38 cellular contexts compared by ENCODE assay signal in genomic region chr4:188826393-188826792, GRCh38.
"Had no signal": no experiment of that assay in that cellular context is flagged by ENCODE, and none has a peak within 500 bp of the region (broad histone marks: within the 10 kb centered on the region; RNA-seq: fewer than 3 reads in every experiment).

No MANE protein-coding gene starts in this region.

- H3K27ac Mint-ChIP-seq: activated naive CD4-positive, alpha-beta T cell treated with anti-CD3 and anti-CD28 coated beads for 36 hours; activated naive CD4-positive, alpha-beta T cell treated with anti-CD3 and anti-CD28 coated beads, Interleukin-2, amount 10 ng/mL, durations not matched to agents 7 days and 5 days; activated naive CD4-positive, alpha-beta T cell treated with anti-CD3 and anti-CD28 coated beads, Interleukin-2, amount 50 U/mL, for 24 hours; activated naive CD4-positive, alpha-beta T cell treated with anti-CD3 and anti-CD28 coated beads, Interleukin-2, amount 50 U/mL, for 72 hours; activated naive CD8-positive, alpha-beta T cell; activated naive CD8-positive, alpha-beta T cell treated with anti-CD3 and anti-CD28 coated beads for 36 hours; activated naive CD8-positive, alpha-beta T cell treated with anti-CD3 and anti-CD28 coated beads, Interleukin-2, amount 10 ng/mL, durations not matched to agents 7 days and 5 days; activated naive CD8-positive, alpha-beta T cell treated with anti-CD3 and anti-CD28 coated beads, Interleukin-2, amount 50 U/mL, for 24 hours; activated T-cell treated with anti-CD3 and anti-CD28 coated beads, Interleukin-2, amount 50 U/mL, for 24 hours; activated T-cell treated with anti-CD3 and anti-CD28 coated beads, Interleukin-2, amount 50 U/mL, for 72 hours; activated T-helper 1 cell treated with anti-CD3 and anti-CD28 coated beads, Interleukin-12 subunit alpha, Interleukin-12 subunit beta, Interleukin-2, Interleukin-4 antibody, amounts not matched to agents 30 ng/mL and 10 ng/mL and 1 ng/mL, durations not matched to agents 14 hours and 24 hours and 36 hours; activated T-helper 17 cell treated with anti-CD3 and anti-CD28 coated beads, Interleukin-2, amount 50 U/mL, for 72 hours; activated T-helper 2 cell treated with anti-CD3 and anti-CD28 coated beads, Interferon-gamma antibody, Interleukin-2, Interleukin-4, amounts not matched to agents 10 μg/mL and 5 μg/mL and 100 μg/mL, durations not matched to agents 14 hours and 24 hours and 36 hours; brain had no signal

- H3K4me3 Mint-ChIP-seq: activated naive CD4-positive, alpha-beta T cell treated with anti-CD3 and anti-CD28 coated beads for 36 hours; activated naive CD4-positive, alpha-beta T cell treated with anti-CD3 and anti-CD28 coated beads, Interleukin-2, amount 10 ng/mL, durations not matched to agents 7 days and 5 days; activated naive CD4-positive, alpha-beta T cell treated with anti-CD3 and anti-CD28 coated beads, Interleukin-2, amount 50 U/mL, for 24 hours; activated naive CD8-positive, alpha-beta T cell; activated naive CD8-positive, alpha-beta T cell treated with anti-CD3 and anti-CD28 coated beads for 36 hours; activated naive CD8-positive, alpha-beta T cell treated with anti-CD3 and anti-CD28 coated beads, Interleukin-2, amount 10 ng/mL, durations not matched to agents 7 days and 5 days; activated naive CD8-positive, alpha-beta T cell treated with anti-CD3 and anti-CD28 coated beads, Interleukin-2, amount 50 U/mL, for 24 hours; activated T-cell treated with anti-CD3 and anti-CD28 coated beads, Interleukin-2, amount 50 U/mL, for 24 hours; activated T-cell treated with anti-CD3 and anti-CD28 coated beads, Interleukin-2, amount 50 U/mL, for 4 hours; activated T-cell treated with anti-CD3 and anti-CD28 coated beads, Interleukin-2, amount 50 U/mL, for 72 hours; activated T-helper 1 cell treated with anti-CD3 and anti-CD28 coated beads, Interleukin-12 subunit alpha, Interleukin-12 subunit beta, Interleukin-2, Interleukin-4 antibody, amounts not matched to agents 30 ng/mL and 10 ng/mL and 1 ng/mL, durations not matched to agents 14 hours and 24 hours and 36 hours; activated T-helper 17 cell treated with anti-CD3 and anti-CD28 coated beads, Interleukin-2, amount 50 U/mL, for 72 hours; brain; central memory CD8-positive, alpha-beta T cell had no signal

- H3K36me3 Mint-ChIP-seq: activated naive CD4-positive, alpha-beta T cell treated with anti-CD3 and anti-CD28 coated beads, Interleukin-2, amount 10 ng/mL, durations not matched to agents 7 days and 5 days; activated naive CD4-positive, alpha-beta T cell treated with anti-CD3 and anti-CD28 coated beads, Interleukin-2, amount 50 U/mL, for 24 hours; activated naive CD4-positive, alpha-beta T cell treated with anti-CD3 and anti-CD28 coated beads, Interleukin-2, amount 50 U/mL, for 72 hours; activated naive CD8-positive, alpha-beta T cell; activated naive CD8-positive, alpha-beta T cell treated with anti-CD3 and anti-CD28 coated beads for 36 hours; brain had no signal

- H3K27ac ChIP-seq: adrenal gland, ascending aorta, body of pancreas, brain microvascular endothelial cell, breast epithelium, cardiac muscle cell had no signal

- H3K27me3 Mint-ChIP-seq: activated naive CD4-positive, alpha-beta T cell treated with anti-CD3 and anti-CD28 coated beads, Interleukin-2, amount 10 ng/mL, durations not matched to agents 7 days and 5 days; activated naive CD4-positive, alpha-beta T cell treated with anti-CD3 and anti-CD28 coated beads, Interleukin-2, amount 50 U/mL, for 24 hours; activated naive CD8-positive, alpha-beta T cell; activated naive CD8-positive, alpha-beta T cell treated with anti-CD3 and anti-CD28 coated beads for 36 hours; activated naive CD8-positive, alpha-beta T cell treated with anti-CD3 and anti-CD28 coated beads, Interleukin-2, amount 10 ng/mL, durations not matched to agents 7 days and 5 days; activated naive CD8-positive, alpha-beta T cell treated with anti-CD3 and anti-CD28 coated beads, Interleukin-2, amount 50 U/mL, for 24 hours; activated T-cell treated with anti-CD3 and anti-CD28 coated beads, Interleukin-2, amount 50 U/mL, for 24 hours; activated T-helper 17 cell treated with anti-CD3 and anti-CD28 coated beads, Interleukin-2, amount 50 U/mL, for 72 hours; central memory CD8-positive, alpha-beta T cell had no signal

- H3K9me3 Mint-ChIP-seq: activated naive CD4-positive, alpha-beta T cell treated with anti-CD3 and anti-CD28 coated beads, Interleukin-2, amount 50 U/mL, for 24 hours; brain had no signal

- H3K27me3 ChIP-seq: adrenal gland, ascending aorta, body of pancreas, brain microvascular endothelial cell, breast epithelium, cardiac muscle cell had no signal

- ATAC-seq: activated naive CD4-positive, alpha-beta T cell treated with anti-CD3 and anti-CD28 coated beads, Interleukin-2, amount 50 U/mL, for 72 hours; activated naive CD8-positive, alpha-beta T cell treated with anti-CD3 and anti-CD28 coated beads, Interleukin-2, amount 50 U/mL, for 24 hours; activated T-cell treated with anti-CD3 and anti-CD28 coated beads, Interleukin-2, amount 50 U/mL, for 4 hours; activated T-cell treated with anti-CD3 and anti-CD28 coated beads, Interleukin-2, amount 50 U/mL, for 72 hours; activated T-helper 17 cell treated with anti-CD3 and anti-CD28 coated beads, Interleukin-2, amount 50 U/mL, for 72 hours; body of pancreas had no signal

- H3K4me3 ChIP-seq: adrenal gland, ascending aorta, body of pancreas, breast epithelium, cardiac muscle cell had no signal

- H3K4me1 ChIP-seq: adrenal gland, ascending aorta, body of pancreas, breast epithelium had no signal

- H3K36me3 ChIP-seq: adrenal gland, ascending aorta, brain microvascular endothelial cell, breast epithelium, cardiac muscle cell had no signal

- H3K9me3 ChIP-seq: adrenal gland, ascending aorta, body of pancreas, breast epithelium had no signal

- DNase-seq: activated effector memory CD4-positive, alpha-beta T cell treated with anti-CD3 and anti-CD28 coated beads, Interleukin-2, amount 50 U/mL, for 16 hours; activated effector memory CD4-positive, alpha-beta T cell treated with Interleukin-2 at 50 U/mL for 16 hours; activated gamma-delta T cell; activated gamma-delta T cell treated with Interleukin-2 at 50 U/mL for 16 hours; activated naive CD4-positive, alpha-beta T cell; activated naive CD4-positive, alpha-beta T cell treated with anti-CD3 and anti-CD28 coated beads for 36 hours; activated naive CD4-positive, alpha-beta T cell treated with anti-CD3 and anti-CD28 coated beads, Interleukin-2, amount 10 ng/mL, durations not matched to agents 7 days and 5 days; activated naive CD4-positive, alpha-beta T cell treated with anti-CD3 and anti-CD28 coated beads, Interleukin-2, amount 50 U/mL, for 16 hours; activated naive CD4-positive, alpha-beta T cell treated with Interleukin-2 at 50 U/mL for 16 hours; activated naive CD8-positive, alpha-beta T cell treated with anti-CD3 and anti-CD28 coated beads for 36 hours; activated naive CD8-positive, alpha-beta T cell treated with anti-CD3 and anti-CD28 coated beads, Interleukin-2, amount 10 ng/mL, durations not matched to agents 7 days and 5 days; activated naive CD8-positive, alpha-beta T cell treated with anti-CD3 and anti-CD28 coated beads, Interleukin-2, amount 50 U/mL, for 24 hours; activated T-cell treated with anti-CD3 and anti-CD28 coated beads, Interleukin-2, amount 50 U/mL, for 1 hour; activated T-cell treated with anti-CD3 and anti-CD28 coated beads, Interleukin-2, amount 50 U/mL, for 24 hours; activated T-cell treated with anti-CD3 and anti-CD28 coated beads, Interleukin-2, amount 50 U/mL, for 4 hours; activated T-cell treated with anti-CD3 and anti-CD28 coated beads, Interleukin-2, amount 50 U/mL, for 48 hours; activated T-cell treated with anti-CD3 and anti-CD28 coated beads, Interleukin-2, amount 50 U/mL, for 72 hours; adrenal gland; amniotic stem cell; amygdala; anterior cingulate cortex; aorta; body of pancreas; brain microvascular endothelial cell; caudate nucleus; central memory CD4-positive, alpha-beta T cell; cerebellar nuclear complex had no signal

- H3K4me1 Mint-ChIP-seq: activated naive CD4-positive, alpha-beta T cell treated with anti-CD3 and anti-CD28 coated beads, Interleukin-2, amount 10 ng/mL, durations not matched to agents 7 days and 5 days; activated naive CD4-positive, alpha-beta T cell treated with anti-CD3 and anti-CD28 coated beads, Interleukin-2, amount 50 U/mL, for 24 hours; activated naive CD8-positive, alpha-beta T cell treated with anti-CD3 and anti-CD28 coated beads for 36 hours; activated naive CD8-positive, alpha-beta T cell treated with anti-CD3 and anti-CD28 coated beads, Interleukin-2, amount 10 ng/mL, durations not matched to agents 7 days and 5 days; activated naive CD8-positive, alpha-beta T cell treated with anti-CD3 and anti-CD28 coated beads, Interleukin-2, amount 50 U/mL, for 24 hours; activated T-helper 17 cell treated with anti-CD3 and anti-CD28 coated beads, Interleukin-2, amount 50 U/mL, for 72 hours; brain; central memory CD8-positive, alpha-beta T cell had no signal
